13 cellular contexts compared by ENCODE assay signal in genomic region chr15:21889542-21889941, GRCh38. TPM values are rescaled to one million over a fixed set of nuclear protein-coding genes. Genes with fewer than 3 reads are reported as not detected.
"Had no signal": no experiment of that assay in that cellular context is flagged by ENCODE, and none has a peak within 500 bp of the region (broad histone marks: within the 10 kb centered on the region; RNA-seq: fewer than 3 reads in every experiment).

No MANE protein-coding gene starts in this region.

RNA-seq across cellular contexts. Expression of gene POTEB, which starts 12.0 kb away (rescaled TPM):
- total RNA-seq: stomach, subcutaneous adipose tissue, suprapubic skin, temporal lobe, thoracic aorta, thyroid gland, tibial nerve, transverse colon, upper lobe of left lung, ureter, urinary bladder, uterus, vagina had no signal
